Comparison of ENCODE assay signal across 9 cellular contexts in the genomic region with DNA sequence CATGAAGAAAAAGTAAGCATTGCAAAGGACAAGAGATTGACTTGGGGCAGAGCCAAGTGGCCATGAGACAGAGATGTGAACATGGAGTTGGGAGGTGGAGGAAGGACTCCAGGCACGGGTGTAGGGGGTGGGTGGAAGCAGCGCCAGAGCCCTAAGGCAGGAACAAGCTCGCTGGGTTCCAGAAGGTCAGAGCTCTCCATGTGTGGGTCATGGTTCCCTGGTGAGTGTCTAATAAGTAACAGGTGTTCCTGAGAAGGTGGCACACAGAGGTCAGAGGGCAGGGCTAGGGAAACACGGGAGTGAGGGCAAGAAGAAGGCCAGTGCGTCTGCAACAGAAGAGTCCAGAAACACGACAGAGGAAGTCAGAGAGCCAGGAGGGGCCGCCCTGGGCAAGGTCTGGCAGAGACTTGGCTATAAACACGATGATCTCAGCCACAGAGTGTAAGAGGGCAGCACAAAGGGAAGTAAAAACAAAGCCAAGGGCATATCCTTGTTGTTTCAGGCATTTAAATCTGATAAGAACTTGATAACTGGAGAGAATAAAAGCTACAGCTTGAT.
DNase-seq lines count a peak whose midpoint lies in the region; ATAC-seq and FAIRE-seq lines count a peak whose summit lies in the region.
"Had no signal": no experiment of that assay in that cellular context is flagged by ENCODE, and none has a peak within 500 bp of the region (broad histone marks: within the 10 kb centered on the region; RNA-seq: fewer than 3 reads in every experiment).

No MANE protein-coding gene starts in this region.

- ATAC-seq in activated naive CD8-positive, alpha-beta T cell treated with anti-CD3 and anti-CD28 coated beads, Interleukin-2, amount 50 U/mL, for 24 hours: no peak

- H3K4me1 Mint-ChIP-seq in activated naive CD8-positive, alpha-beta T cell treated with anti-CD3 and anti-CD28 coated beads, Interleukin-2, amount 50 U/mL, for 24 hours: peaks cover 8% of the 10 kb centered on the region

- no peak overlapping the region for H3K27ac Mint-ChIP-seq in activated naive CD8-positive, alpha-beta T cell treated with anti-CD3 and anti-CD28 coated beads, Interleukin-2, amount 50 U/mL, for 24 hours

- no peaks in the 10 kb centered on the region for H3K36me3 Mint-ChIP-seq in activated naive CD8-positive, alpha-beta T cell treated with anti-CD3 and anti-CD28 coated beads, Interleukin-2, amount 50 U/mL, for 24 hours (ENCODE audit: low read depth)

- no peaks in the 10 kb centered on the region for H3K9me3 Mint-ChIP-seq in activated naive CD8-positive, alpha-beta T cell treated with anti-CD3 and anti-CD28 coated beads, Interleukin-2, amount 50 U/mL, for 24 hours

- peak; percentile 55 for DNase-seq in H4 (ENCODE audit: low spot score)
- peak; percentile 43 for DNase-seq in RCC 7860 (ENCODE audit: low spot score)
- DNase-seq in glomerular visceral epithelial cell (ENCODE audit: extremely low spot score): peak; percentile 55
- peak; percentile 92 for DNase-seq in pulmonary artery endothelial cell (ENCODE audit: low read depth, low spot score)
- no peak for DNase-seq in HCEC 1CT
- DNase-seq in activated naive CD8-positive, alpha-beta T cell treated with anti-CD3 and anti-CD28 coated beads, Interleukin-2, amount 50 U/mL, for 24 hours: no peak
- no peak for DNase-seq in islet precursor cell
- no peak for DNase-seq in amniotic stem cell (lab: John Stamatoyannopoulos, UW)
- DNase-seq: activated naive CD4-positive, alpha-beta T cell treated with Interleukin-2 at 50 U/mL for 16 hours had no signal

- peaks cover 10% of the 10 kb centered on the region for H3K27me3 Mint-ChIP-seq in activated naive CD8-positive, alpha-beta T cell treated with anti-CD3 and anti-CD28 coated beads, Interleukin-2, amount 50 U/mL, for 24 hours

- FAIRE-seq in RCC 7860 (lab: Jason Lieb, UNC): peak; percentile 8

- no peak overlapping the region for H3K4me3 Mint-ChIP-seq in activated naive CD8-positive, alpha-beta T cell treated with anti-CD3 and anti-CD28 coated beads, Interleukin-2, amount 50 U/mL, for 24 hours

Comparison
In these comparisons a context has a peak if more than half of its experiments do, and no peak if none do; other contexts are left out.
1. DNase-seq: peak in H4 (single experiment), RCC 7860 (single experiment), glomerular visceral epithelial cell (single experiment) and pulmonary artery endothelial cell (single experiment); none in HCEC 1CT (single experiment), activated naive CD8-positive, alpha-beta T cell treated with anti-CD3 and anti-CD28 coated beads, Interleukin-2, amount 50 U/mL, for 24 hours (single experiment), islet precursor cell (single experiment) and amniotic stem cell (single experiment).